1 cellular context compared by ENCODE assay signal in the genomic region with DNA sequence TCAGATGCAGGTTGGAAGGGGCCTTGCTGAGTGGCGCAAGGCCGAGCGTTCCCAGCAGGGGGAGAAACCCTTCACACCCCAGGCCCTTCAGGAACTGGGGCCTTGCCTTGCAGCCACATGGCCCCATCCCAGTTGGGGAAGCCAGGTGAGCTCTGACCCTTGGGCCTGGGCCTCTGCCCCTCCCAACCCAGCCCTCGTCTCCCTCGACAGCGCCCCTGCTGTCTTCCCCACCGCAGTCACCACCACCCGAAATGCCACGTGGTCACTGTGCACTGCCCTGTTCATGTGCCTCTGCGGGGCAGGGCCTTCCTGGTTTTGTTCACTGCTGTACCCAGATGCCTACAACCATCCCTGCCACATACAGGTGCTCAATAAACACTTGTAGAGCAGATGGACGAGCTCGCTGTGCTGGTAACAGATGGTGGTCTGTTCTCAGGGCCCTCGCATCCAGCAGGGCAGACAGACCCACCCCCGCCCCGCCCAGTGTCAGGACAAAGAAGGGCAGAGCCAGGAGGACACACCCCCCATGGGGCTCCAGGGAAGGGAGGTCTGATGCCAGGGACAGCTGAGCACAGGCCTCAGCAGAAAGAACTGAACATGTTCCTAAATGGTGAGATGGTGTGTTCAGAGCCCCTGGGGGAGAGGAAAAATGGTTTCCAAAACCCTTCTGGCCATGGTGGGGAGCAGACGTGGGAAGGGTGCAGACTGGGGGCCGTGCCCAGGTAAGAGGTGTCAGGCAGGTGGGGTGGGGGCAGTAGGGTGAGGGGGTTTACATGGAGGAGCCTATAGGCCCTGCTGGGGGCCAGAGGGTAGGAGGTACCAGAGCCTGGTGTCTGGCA.
TF ChIP-seq lines count a peak whose summit lies in the region.

No MANE protein-coding gene starts in this region.

TF ChIP-seq in HepG2, 621 proteins besides CTCF, POLR2A, EP300 and RAD21 (continued from another document and continues in another):
- TF ChIP-seq, protein P1, sequence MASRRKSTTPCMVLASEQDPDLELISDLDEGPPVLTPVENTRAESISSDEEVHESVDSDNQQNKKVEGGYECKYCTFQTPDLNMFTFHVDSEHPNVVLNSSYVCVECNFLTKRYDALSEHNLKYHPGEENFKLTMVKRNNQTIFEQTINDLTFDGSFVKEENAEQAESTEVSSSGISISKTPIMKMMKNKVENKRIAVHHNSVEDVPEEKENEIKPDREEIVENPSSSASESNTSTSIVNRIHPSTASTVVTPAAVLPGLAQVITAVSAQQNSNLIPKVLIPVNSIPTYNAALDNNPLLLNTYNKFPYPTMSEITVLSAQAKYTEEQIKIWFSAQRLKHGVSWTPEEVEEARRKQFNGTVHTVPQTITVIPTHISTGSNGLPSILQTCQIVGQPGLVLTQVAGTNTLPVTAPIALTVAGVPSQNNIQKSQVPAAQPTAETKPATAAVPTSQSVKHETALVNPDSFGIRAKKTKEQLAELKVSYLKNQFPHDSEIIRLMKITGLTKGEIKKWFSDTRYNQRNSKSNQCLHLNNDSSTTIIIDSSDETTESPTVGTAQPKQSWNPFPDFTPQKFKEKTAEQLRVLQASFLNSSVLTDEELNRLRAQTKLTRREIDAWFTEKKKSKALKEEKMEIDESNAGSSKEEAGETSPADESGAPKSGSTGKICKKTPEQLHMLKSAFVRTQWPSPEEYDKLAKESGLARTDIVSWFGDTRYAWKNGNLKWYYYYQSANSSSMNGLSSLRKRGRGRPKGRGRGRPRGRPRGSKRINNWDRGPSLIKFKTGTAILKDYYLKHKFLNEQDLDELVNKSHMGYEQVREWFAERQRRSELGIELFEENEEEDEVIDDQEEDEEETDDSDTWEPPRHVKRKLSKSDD (CRISPR knock-in tag; IDR thresholded peaks at IDR 0.05; ENCODE audit: low read depth) = peak; percentile 61; the same call in 1 of the 2 replicates
- TF ChIP-seq SMAD9 (CRISPR knock-in tag; IDR thresholded peaks at IDR 0.05) = peak; percentile 57; the same call in 1 of the 2 replicates
- TF ChIP-seq ZNF333 (CRISPR knock-in tag; IDR thresholded peaks at IDR 0.05; ENCODE audit: borderline replicate concordance) = no peak
- TF ChIP-seq MYNN (CRISPR knock-in tag; IDR thresholded peaks at IDR 0.05; ENCODE audit: low read depth) = peak; percentile 55; the same call in 1 of the 2 replicates
- TF ChIP-seq, protein P2, sequence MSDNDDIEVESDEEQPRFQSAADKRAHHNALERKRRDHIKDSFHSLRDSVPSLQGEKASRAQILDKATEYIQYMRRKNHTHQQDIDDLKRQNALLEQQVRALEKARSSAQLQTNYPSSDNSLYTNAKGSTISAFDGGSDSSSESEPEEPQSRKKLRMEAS (IDR thresholded peaks at IDR 0.05) = peak; percentile 98
- TF ChIP-seq ZNF33A (CRISPR knock-in tag; IDR thresholded peaks at IDR 0.05; ENCODE audit: borderline replicate concordance) = no peak
- TF ChIP-seq BORCS8-MEF2B (CRISPR knock-in tag; IDR thresholded peaks at IDR 0.05) = peak; percentile 86; the same call in 1 of the 2 replicates
- TF ChIP-seq, protein P3, sequence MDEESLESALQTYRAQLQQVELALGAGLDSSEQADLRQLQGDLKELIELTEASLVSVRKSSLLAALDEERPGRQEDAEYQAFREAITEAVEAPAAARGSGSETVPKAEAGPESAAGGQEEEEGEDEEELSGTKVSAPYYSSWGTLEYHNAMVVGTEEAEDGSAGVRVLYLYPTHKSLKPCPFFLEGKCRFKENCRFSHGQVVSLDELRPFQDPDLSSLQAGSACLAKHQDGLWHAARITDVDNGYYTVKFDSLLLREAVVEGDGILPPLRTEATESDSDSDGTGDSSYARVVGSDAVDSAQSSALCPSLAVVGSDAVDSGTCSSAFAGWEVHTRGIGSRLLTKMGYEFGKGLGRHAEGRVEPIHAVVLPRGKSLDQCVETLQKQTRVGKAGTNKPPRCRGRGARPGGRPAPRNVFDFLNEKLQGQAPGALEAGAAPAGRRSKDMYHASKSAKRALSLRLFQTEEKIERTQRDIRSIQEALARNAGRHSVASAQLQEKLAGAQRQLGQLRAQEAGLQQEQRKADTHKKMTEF (CRISPR knock-in tag; IDR thresholded peaks at IDR 0.05) = peak; percentile 65; the same call in 1 of the 2 replicates
- TF ChIP-seq CHD2 (IDR thresholded peaks at IDR 0.05; ENCODE audit: low read depth, low read length) = no peak
- peak; percentile 93 for TF ChIP-seq YEATS4 (CRISPR knock-in tag; IDR thresholded peaks at IDR 0.05; ENCODE audit: borderline replicate concordance)
- 0 out of 2 replicates have a peak, but pooled peaks have one; percentile 42 for TF ChIP-seq ZNF205 (CRISPR knock-in tag; IDR thresholded peaks at IDR 0.05)
- peak; percentile 35 for TF ChIP-seq ZEB1 (IDR thresholded peaks at IDR 0.05; ENCODE audit: insufficient replicate concordance, low read depth)
- TF ChIP-seq, protein P4, sequence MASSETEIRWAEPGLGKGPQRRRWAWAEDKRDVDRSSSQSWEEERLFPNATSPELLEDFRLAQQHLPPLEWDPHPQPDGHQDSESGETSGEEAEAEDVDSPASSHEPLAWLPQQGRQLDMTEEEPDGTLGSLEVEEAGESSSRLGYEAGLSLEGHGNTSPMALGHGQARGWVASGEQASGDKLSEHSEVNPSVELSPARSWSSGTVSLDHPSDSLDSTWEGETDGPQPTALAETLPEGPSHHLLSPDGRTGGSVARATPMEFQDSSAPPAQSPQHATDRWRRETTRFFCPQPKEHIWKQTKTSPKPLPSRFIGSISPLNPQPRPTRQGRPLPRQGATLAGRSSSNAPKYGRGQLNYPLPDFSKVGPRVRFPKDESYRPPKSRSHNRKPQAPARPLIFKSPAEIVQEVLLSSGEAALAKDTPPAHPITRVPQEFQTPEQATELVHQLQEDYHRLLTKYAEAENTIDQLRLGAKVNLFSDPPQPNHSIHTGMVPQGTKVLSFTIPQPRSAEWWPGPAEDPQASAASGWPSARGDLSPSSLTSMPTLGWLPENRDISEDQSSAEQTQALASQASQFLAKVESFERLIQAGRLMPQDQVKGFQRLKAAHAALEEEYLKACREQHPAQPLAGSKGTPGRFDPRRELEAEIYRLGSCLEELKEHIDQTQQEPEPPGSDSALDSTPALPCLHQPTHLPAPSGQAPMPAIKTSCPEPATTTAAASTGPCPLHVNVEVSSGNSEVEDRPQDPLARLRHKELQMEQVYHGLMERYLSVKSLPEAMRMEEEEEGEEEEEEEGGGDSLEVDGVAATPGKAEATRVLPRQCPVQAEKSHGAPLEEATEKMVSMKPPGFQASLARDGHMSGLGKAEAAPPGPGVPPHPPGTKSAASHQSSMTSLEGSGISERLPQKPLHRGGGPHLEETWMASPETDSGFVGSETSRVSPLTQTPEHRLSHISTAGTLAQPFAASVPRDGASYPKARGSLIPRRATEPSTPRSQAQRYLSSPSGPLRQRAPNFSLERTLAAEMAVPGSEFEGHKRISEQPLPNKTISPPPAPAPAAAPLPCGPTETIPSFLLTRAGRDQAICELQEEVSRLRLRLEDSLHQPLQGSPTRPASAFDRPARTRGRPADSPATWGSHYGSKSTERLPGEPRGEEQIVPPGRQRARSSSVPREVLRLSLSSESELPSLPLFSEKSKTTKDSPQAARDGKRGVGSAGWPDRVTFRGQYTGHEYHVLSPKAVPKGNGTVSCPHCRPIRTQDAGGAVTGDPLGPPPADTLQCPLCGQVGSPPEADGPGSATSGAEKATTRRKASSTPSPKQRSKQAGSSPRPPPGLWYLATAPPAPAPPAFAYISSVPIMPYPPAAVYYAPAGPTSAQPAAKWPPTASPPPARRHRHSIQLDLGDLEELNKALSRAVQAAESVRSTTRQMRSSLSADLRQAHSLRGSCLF (CRISPR knock-in tag; IDR thresholded peaks at IDR 0.05; ENCODE audit: borderline replicate concordance) = no peak
- peak; percentile 27; the same call in 1 of the 2 replicates for TF ChIP-seq KLF12 (CRISPR knock-in tag; IDR thresholded peaks at IDR 0.05; ENCODE audit: borderline replicate concordance)
- peak; percentile 87; the same call in 1 of the 2 replicates for TF ChIP-seq ZC3H13 (CRISPR knock-in tag; IDR thresholded peaks at IDR 0.05)
- TF ChIP-seq, protein P5, sequence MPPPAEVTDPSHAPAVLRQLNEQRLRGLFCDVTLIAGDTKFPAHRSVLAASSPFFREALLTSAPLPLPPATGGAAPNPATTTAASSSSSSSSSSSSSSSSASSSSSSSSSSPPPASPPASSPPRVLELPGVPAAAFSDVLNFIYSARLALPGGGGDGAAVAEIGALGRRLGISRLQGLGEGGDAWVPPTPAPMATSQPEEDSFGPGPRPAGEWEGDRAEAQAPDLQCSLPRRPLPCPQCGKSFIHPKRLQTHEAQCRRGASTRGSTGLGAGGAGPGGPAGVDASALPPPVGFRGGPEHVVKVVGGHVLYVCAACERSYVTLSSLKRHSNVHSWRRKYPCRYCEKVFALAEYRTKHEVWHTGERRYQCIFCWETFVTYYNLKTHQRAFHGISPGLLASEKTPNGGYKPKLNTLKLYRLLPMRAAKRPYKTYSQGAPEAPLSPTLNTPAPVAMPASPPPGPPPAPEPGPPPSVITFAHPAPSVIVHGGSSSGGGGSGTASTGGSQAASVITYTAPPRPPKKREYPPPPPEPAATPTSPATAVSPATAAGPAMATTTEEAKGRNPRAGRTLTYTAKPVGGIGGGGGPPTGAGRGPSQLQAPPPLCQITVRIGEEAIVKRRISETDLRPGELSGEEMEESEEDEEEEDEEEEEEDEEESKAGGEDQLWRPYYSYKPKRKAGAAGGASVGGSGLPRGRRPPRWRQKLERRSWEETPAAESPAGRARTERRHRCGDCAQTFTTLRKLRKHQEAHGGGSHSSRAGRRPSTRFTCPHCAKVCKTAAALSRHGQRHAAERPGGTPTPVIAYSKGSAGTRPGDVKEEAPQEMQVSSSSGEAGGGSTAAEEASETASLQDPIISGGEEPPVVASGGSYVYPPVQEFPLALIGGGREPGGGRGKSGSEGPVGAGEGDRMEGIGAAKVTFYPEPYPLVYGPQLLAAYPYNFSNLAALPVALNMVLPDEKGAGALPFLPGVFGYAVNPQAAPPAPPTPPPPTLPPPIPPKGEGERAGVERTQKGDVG (CRISPR knock-in tag; IDR thresholded peaks at IDR 0.05; ENCODE audit: borderline replicate concordance) = peak; percentile 58; the same call in 1 of the 2 replicates
- TF ChIP-seq CCAR2 (optimal IDR thresholded peaks at IDR 0.05; ENCODE audit: low read depth, low read length) = no peak
- TF ChIP-seq FOXC1 (CRISPR knock-in tag; IDR thresholded peaks at IDR 0.05; ENCODE audit: borderline replicate concordance) = peak; percentile 48; the same call in 1 of the 2 replicates
- peak; percentile 99 for TF ChIP-seq DMAP1 (CRISPR knock-in tag; IDR thresholded peaks at IDR 0.05)
- TF ChIP-seq ZSCAN12 (CRISPR knock-in tag; IDR thresholded peaks at IDR 0.05) = no peak
- peak; percentile 76 for TF ChIP-seq GATAD1 (CRISPR knock-in tag; IDR thresholded peaks at IDR 0.05)
- no peak for TF ChIP-seq ZNF383 (CRISPR knock-in tag; IDR thresholded peaks at IDR 0.05; ENCODE audit: borderline replicate concordance)
- peak; percentile 70 for TF ChIP-seq ELF3 (CRISPR knock-in tag; IDR thresholded peaks at IDR 0.05)
- no peak for TF ChIP-seq ZFAT (CRISPR knock-in tag; conservative IDR thresholded peaks at IDR 0.05)
- peak; percentile 54; the same call in 1 of the 2 replicates for TF ChIP-seq ZNF746 (CRISPR knock-in tag; IDR thresholded peaks at IDR 0.05)
- peak; percentile 46 for TF ChIP-seq STAG1 (CRISPR knock-in tag; IDR thresholded peaks at IDR 0.05)
- TF ChIP-seq ZNF570 (CRISPR knock-in tag; IDR thresholded peaks at IDR 0.05; ENCODE audit: borderline replicate concordance) = 0 out of 2 replicates have a peak, but pooled peaks have one; percentile 56
- TF ChIP-seq, protein P6, sequence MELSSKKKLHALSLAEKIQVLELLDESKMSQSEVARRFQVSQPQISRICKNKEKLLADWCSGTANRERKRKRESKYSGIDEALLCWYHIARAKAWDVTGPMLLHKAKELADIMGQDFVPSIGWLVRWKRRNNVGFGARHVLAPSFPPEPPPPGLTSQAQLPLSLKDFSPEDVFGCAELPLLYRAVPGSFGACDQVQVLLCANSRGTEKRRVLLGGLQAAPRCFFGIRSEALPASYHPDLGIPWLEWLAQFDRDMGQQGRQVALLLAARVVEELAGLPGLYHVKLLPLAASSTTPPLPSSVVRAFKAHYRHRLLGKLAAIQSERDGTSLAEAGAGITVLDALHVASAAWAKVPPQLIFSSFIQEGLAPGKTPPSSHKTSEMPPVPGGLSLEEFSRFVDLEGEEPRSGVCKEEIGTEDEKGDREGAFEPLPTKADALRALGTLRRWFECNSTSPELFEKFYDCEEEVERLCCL (CRISPR knock-in tag; IDR thresholded peaks at IDR 0.05; ENCODE audit: borderline replicate concordance) = 0 out of 2 replicates have a peak, but pooled peaks have one; percentile 56
- TF ChIP-seq, protein P7, sequence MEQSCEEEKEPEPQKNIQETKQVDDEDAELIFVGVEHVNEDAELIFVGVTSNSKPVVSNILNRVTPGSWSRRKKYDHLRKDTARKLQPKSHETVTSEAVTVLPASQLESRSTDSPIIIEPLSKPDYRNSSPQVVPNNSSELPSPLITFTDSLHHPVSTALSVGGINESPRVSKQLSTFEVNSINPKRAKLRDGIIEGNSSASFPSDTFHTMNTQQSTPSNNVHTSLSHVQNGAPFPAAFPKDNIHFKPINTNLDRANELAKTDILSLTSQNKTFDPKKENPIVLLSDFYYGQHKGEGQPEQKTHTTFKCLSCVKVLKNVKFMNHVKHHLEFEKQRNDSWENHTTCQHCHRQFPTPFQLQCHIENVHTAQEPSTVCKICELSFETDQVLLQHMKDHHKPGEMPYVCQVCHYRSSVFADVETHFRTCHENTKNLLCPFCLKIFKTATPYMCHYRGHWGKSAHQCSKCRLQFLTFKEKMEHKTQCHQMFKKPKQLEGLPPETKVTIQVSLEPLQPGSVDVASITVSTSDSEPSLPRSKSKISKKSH (CRISPR knock-in tag; IDR thresholded peaks at IDR 0.05; ENCODE audit: borderline replicate concordance) = peak; percentile 84; the same call in 1 of the 2 replicates
- peak; percentile 81 for TF ChIP-seq SRSF1 (optimal IDR thresholded peaks at IDR 0.05; ENCODE audit: low read depth, low read length)
- TF ChIP-seq, protein P8, sequence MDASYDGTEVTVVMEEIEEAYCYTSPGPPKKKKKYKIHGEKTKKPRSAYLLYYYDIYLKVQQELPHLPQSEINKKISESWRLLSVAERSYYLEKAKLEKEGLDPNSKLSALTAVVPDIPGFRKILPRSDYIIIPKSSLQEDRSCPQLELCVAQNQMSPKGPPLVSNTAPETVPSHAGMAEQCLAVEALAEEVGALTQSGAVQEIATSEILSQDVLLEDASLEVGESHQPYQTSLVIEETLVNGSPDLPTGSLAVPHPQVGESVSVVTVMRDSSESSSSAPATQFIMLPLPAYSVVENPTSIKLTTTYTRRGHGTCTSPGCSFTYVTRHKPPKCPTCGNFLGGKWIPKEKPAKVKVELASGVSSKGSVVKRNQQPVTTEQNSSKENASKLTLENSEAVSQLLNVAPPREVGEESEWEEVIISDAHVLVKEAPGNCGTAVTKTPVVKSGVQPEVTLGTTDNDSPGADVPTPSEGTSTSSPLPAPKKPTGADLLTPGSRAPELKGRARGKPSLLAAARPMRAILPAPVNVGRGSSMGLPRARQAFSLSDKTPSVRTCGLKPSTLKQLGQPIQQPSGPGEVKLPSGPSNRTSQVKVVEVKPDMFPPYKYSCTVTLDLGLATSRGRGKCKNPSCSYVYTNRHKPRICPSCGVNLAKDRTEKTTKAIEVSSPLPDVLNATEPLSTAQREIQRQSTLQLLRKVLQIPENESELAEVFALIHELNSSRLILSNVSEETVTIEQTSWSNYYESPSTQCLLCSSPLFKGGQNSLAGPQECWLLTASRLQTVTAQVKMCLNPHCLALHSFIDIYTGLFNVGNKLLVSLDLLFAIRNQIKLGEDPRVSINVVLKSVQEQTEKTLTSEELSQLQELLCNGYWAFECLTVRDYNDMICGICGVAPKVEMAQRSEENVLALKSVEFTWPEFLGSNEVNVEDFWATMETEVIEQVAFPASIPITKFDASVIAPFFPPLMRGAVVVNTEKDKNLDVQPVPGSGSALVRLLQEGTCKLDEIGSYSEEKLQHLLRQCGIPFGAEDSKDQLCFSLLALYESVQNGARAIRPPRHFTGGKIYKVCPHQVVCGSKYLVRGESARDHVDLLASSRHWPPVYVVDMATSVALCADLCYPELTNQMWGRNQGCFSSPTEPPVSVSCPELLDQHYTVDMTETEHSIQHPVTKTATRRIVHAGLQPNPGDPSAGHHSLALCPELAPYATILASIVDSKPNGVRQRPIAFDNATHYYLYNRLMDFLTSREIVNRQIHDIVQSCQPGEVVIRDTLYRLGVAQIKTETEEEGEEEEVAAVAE (CRISPR knock-in tag; IDR thresholded peaks at IDR 0.05; ENCODE audit: borderline replicate concordance) = 0 out of 2 replicates have a peak, but pooled peaks have one; percentile 47
